8 cellular contexts compared by ENCODE assay signal in the genomic region with DNA sequence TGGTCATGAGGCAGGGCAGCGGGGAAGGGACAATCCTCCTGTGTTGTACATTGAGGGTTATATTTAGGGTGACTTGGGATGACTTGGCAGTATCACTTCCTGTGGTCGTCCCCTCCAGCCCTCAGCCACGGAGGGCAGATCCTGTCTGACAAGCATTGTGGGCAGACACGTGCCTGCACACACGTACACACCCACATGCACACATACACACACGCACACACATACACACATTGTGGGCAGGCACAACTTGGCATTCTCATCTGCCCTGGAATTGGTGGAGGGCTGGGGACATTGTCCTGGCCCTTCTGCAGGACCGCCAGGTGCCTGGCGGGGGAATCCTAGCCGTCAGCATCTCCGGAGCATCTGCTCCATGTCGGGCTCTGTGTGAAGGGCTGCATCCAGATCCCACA. TPM values are rescaled to one million over a fixed set of nuclear protein-coding genes. Genes with fewer than 3 reads are reported as not detected.
DNase-seq lines count a peak whose midpoint lies in the region; ATAC-seq, FAIRE-seq and TF ChIP-seq lines count a peak whose summit lies in the region.

No MANE protein-coding gene starts in this region.

- TF ChIP-seq EP300 in A549 (IDR thresholded peaks at IDR 0.05) = no peak

- in situ Hi-C loops in IMR-90 (cut with MboI; ENCODE audit: low sequenced_read_pairs) = loop anchor here (10.0 kb wide), 1 partner anchor 256 kb away; no protein-coding TSS in a partner anchor

- peak overlapping the region; percentile 71; the same call in 1 of the 2 replicates for H3K14ac ChIP-seq in IMR-90 (replicated peaks; ENCODE audit: low read depth, low read length)
- H3K14ac ChIP-seq in mesenchymal stem cell (ENCODE audit: low read length in 2 of 2) = peak overlapping the region in 1 of 2 experiments; percentile 68

- H2AFZ ChIP-seq in IMR-90 (replicated peaks; ENCODE audit: low read length, poor library complexity) (peak overlapping the region; percentile 15), mesenchymal stem cell (ENCODE audit: low read depth, low read length) (no peak overlapping the region), GM23338 (no peak overlapping the region)

- ATAC-seq in A549 (no peak), IMR-90 (ENCODE audit: low read depth) (no peak), HG03139 (IDR thresholded peaks at IDR 0.05; ENCODE audit: unreplicated experiment) (no peak), GM23338 (no peak)

- H3K18ac ChIP-seq in IMR-90 (ENCODE audit: low read depth, low read length) (no peak overlapping the region), mesenchymal stem cell (ENCODE audit: low read depth in 1 of 2, low read length in 2 of 2) (no peak overlapping the region)

- no peak overlapping the region for H3K4me3 Mint-ChIP-seq in activated T-helper 2 cell treated with anti-CD3 and anti-CD28 coated beads, Interferon-gamma antibody, Interleukin-2, Interleukin-4, amounts not matched to agents 10 μg/mL and 5 μg/mL and 100 μg/mL, durations not matched to agents 14 hours and 24 hours and 36 hours (ENCODE audit: low read depth)
- no peak overlapping the region for H3K4me3 Mint-ChIP-seq in GM23338

- no peak for DNase-seq in A549 (ENCODE audit: low read depth in 1 of 2, low spot score in 1 of 2)
- DNase-seq in IMR-90 = no peak
- no peak for DNase-seq in activated T-helper 2 cell treated with anti-CD3 and anti-CD28 coated beads, Interferon-gamma antibody, Interleukin-2, Interleukin-4, amounts not matched to agents 10 μg/mL and 5 μg/mL and 100 μg/mL, durations not matched to agents 14 hours and 24 hours and 36 hours (ENCODE audit: low spot score)
- no peak for DNase-seq in mesenchymal stem cell
- no peak for DNase-seq in NCI-H2171 (lab: John Stamatoyannopoulos, UW)
- no peak for DNase-seq in amniotic stem cell (lab: John Stamatoyannopoulos, UW)
- DNase-seq in GM23338 (ENCODE audit: low spot score) = no peak

- no TSS peak for BruUV-seq in IMR-90 (replicated peaks; lab: Mats Ljungman, UMichigan)

- TF ChIP-seq POLR2A in A549 (IDR thresholded peaks at IDR 0.05; ENCODE audit: low read length) = no peak
- TF ChIP-seq POLR2A in IMR-90 (IDR thresholded peaks at IDR 0.05; ENCODE audit: low read depth, low read length) = no peak

- H3K27ac Mint-ChIP-seq in activated T-helper 2 cell treated with anti-CD3 and anti-CD28 coated beads, Interferon-gamma antibody, Interleukin-2, Interleukin-4, amounts not matched to agents 10 μg/mL and 5 μg/mL and 100 μg/mL, durations not matched to agents 14 hours and 24 hours and 36 hours = peak overlapping the region; percentile 46
- no peak overlapping the region for H3K27ac Mint-ChIP-seq in GM23338

- H3K9me3 ChIP-seq in A549 (no peaks in the 10 kb centered on the region), IMR-90 (ENCODE audit: control insufficient read depth, insufficient read depth, low read length) (no peaks in the 10 kb centered on the region), mesenchymal stem cell (ENCODE audit: control insufficient read depth, low read length) (no peaks in the 10 kb centered on the region)

- H3K27me3 ChIP-seq in IMR-90 (ENCODE audit: control insufficient read depth, insufficient read depth, low read length) (no peaks in the 10 kb centered on the region), mesenchymal stem cell (ENCODE audit: control insufficient read depth in 1 of 2, insufficient read depth in 1 of 2, low read length in 2 of 2) (peaks cover 0 to 19% of the 10 kb centered on the region in 2 experiments), GM23338 (ENCODE audit: insufficient read depth) (no peaks in the 10 kb centered on the region)

- no peaks in the 10 kb centered on the region for H3K79me2 ChIP-seq in GM23338 (replicated peaks; ENCODE audit: insufficient read depth)

- intact Hi-C loops in IMR-90 (cut with micrococcal nuclease) = loop anchor here (10.0 kb wide), 1 partner anchor 326 kb away; no protein-coding TSS in a partner anchor
- intact Hi-C loops in activated T-helper 2 cell treated with anti-CD3 and anti-CD28 coated beads, Interferon-gamma antibody, Interleukin-2, Interleukin-4, amounts not matched to agents 10 μg/mL and 5 μg/mL and 100 μg/mL, durations not matched to agents 14 hours and 24 hours and 36 hours (cut with micrococcal nuclease) = no loop called here

- H2BK5ac ChIP-seq in IMR-90 (ENCODE audit: low read depth, low read length, poor library complexity, severe bottlenecking) (no peak overlapping the region), mesenchymal stem cell (ENCODE audit: low read depth, low read length, poor library complexity, severe bottlenecking) (no peak overlapping the region)

- dilution Hi-C loops in IMR-90 (cut with HindIII; ENCODE audit: low sequenced_read_pairs, unreplicated experiment) = no loop called here

- H3K23ac ChIP-seq in IMR-90 (ENCODE audit: low read depth, low read length) (no peak overlapping the region), mesenchymal stem cell (ENCODE audit: low read length in 2 of 2) (no peak overlapping the region)

- 96% methylated on average over 11 of the region's 11 CpGs for WGBS in A549 (ENCODE audit: missing lambda C conversion rate)
- no CpG with 5 or more reads among the region's 11 CpGs for WGBS in IMR-90 (ENCODE audit: extremely low coverage in 2 of 2, insufficient read length in 1 of 2), 2 experiments
- WGBS in mesenchymal stem cell = 83% methylated on average over 10 of the region's 11 CpGs

- H3F3A ChIP-seq in GM23338 (replicated peaks; ENCODE audit: low read depth) = no peaks in the 10 kb centered on the region

- H3K4ac ChIP-seq in IMR-90 (ENCODE audit: low read depth, low read length) (no peak overlapping the region), mesenchymal stem cell (ENCODE audit: low read depth in 1 of 2, low read length in 2 of 2) (no peak overlapping the region)

- no peaks in the 10 kb centered on the region for H3K9me3 Mint-ChIP-seq in activated T-helper 2 cell treated with anti-CD3 and anti-CD28 coated beads, Interferon-gamma antibody, Interleukin-2, Interleukin-4, amounts not matched to agents 10 μg/mL and 5 μg/mL and 100 μg/mL, durations not matched to agents 14 hours and 24 hours and 36 hours
- peaks cover 9% of the 10 kb centered on the region; the same call in 2 of the 3 replicates for H3K9me3 Mint-ChIP-seq in GM23338

- H3K4me2 ChIP-seq in A549 (no peak overlapping the region), IMR-90 (ENCODE audit: low read depth, low read length) (no peak overlapping the region), mesenchymal stem cell (ENCODE audit: low read length, poor library complexity, severe bottlenecking) (no peak overlapping the region), GM23338 (no peak overlapping the region)

- POLR2A ChIA-PET in A549 (lab: Yijun Ruan, JAX) (no interaction called here), IMR-90 (lab: Charles Lee; ENCODE audit: unreplicated experiment) (no interaction called here)

- H4K8ac ChIP-seq in IMR-90 (ENCODE audit: low read depth in 2 of 2, low read length in 2 of 2) = 0 out of 4 replicates have a peak overlapping the region, but pooled peaks of 1 of the 2 experiments have one; percentile 46
- H4K8ac ChIP-seq in mesenchymal stem cell (ENCODE audit: low read length) = no peak overlapping the region

- TF ChIP-seq RAD21 in A549 (conservative IDR thresholded peaks at IDR 0.05 in 1 of 2, IDR thresholded peaks at IDR 0.05 in 1 of 2) (no peak), IMR-90 (IDR thresholded peaks at IDR 0.05; ENCODE audit: low read length) (no peak)

- no peak overlapping the region for H2BK120ac ChIP-seq in IMR-90 (ENCODE audit: low read depth, low read length)
- H2BK120ac ChIP-seq in mesenchymal stem cell (ENCODE audit: low read depth, low read length) = no peak overlapping the region

- no peak overlapping the region for H2BK15ac ChIP-seq in IMR-90 (ENCODE audit: low read depth, low read length)
- H2BK15ac ChIP-seq in mesenchymal stem cell (ENCODE audit: low read depth, poor library complexity, severe bottlenecking) = no peak overlapping the region

- H2AK9ac ChIP-seq in IMR-90 (replicated peaks; ENCODE audit: low read depth, low read length, poor library complexity) = peak overlapping the region; percentile 37

- H4K20me1 ChIP-seq in IMR-90 (ENCODE audit: insufficient read depth, low read length) (peaks cover 10% of the 10 kb centered on the region; the same call in 1 of the 2 replicates), GM23338 (replicated peaks; ENCODE audit: insufficient read depth) (no peaks in the 10 kb centered on the region)

- CTCF ChIA-PET in A549 (lab: Yijun Ruan, JAX) (interaction anchor here (1.2 kb wide), 1 partner anchor 9 kb away, joined by 3 read pairs; no protein-coding TSS in a partner anchor), IMR-90 (lab: Yijun Ruan, JAX) (no interaction called here)

- H3K9ac ChIP-seq in IMR-90 (ENCODE audit: low read depth, low read length) (no peak overlapping the region), mesenchymal stem cell (ENCODE audit: low read length) (no peak overlapping the region)

- H2BK12ac ChIP-seq in mesenchymal stem cell (ENCODE audit: low read length in 2 of 2) = peak overlapping the region in 1 of 2 experiments; percentile 24

- peaks cover 14% of the 10 kb centered on the region for H3K9me1 ChIP-seq in IMR-90 (ENCODE audit: insufficient read depth, low read length)

- H3K36me3 ChIP-seq in IMR-90 (ENCODE audit: control insufficient read depth, insufficient read depth, low read length) = peaks cover 3% of the 10 kb centered on the region; the same call in 1 of the 2 replicates
- H3K36me3 ChIP-seq in mesenchymal stem cell (ENCODE audit: control insufficient read depth in 1 of 2, insufficient read depth in 2 of 2, low read depth in 1 of 2, low read length in 2 of 2) = peaks cover 4 to 18% of the 10 kb centered on the region in 2 experiments
- H3K36me3 ChIP-seq in GM23338 (ENCODE audit: insufficient read depth) = no peaks in the 10 kb centered on the region

- TF ChIP-seq CTCF in A549 (IDR thresholded peaks at IDR 0.05) (no peak), IMR-90 (conservative IDR thresholded peaks at IDR 0.05; ENCODE audit: low read depth, low read length) (no peak), GM23338 (conservative IDR thresholded peaks at IDR 0.05; ENCODE audit: low read depth in 2 of 2) (no peak)

- H3K27ac ChIP-seq in A549 (peak overlapping the region; percentile 93 to 95; a peak in 5 of 6 replicates), IMR-90 (ENCODE audit: insufficient read depth, low read length) (no peak overlapping the region), mesenchymal stem cell (ENCODE audit: low read length, poor library complexity, severe bottlenecking) (no peak overlapping the region), GM23338 (ENCODE audit: low read depth) (no peak overlapping the region)

- peaks cover 50% of the 10 kb centered on the region for H3K36me3 Mint-ChIP-seq in activated T-helper 2 cell treated with anti-CD3 and anti-CD28 coated beads, Interferon-gamma antibody, Interleukin-2, Interleukin-4, amounts not matched to agents 10 μg/mL and 5 μg/mL and 100 μg/mL, durations not matched to agents 14 hours and 24 hours and 36 hours (ENCODE audit: low read depth)
- H3K36me3 Mint-ChIP-seq in GM23338 (ENCODE audit: low read depth) = peaks cover 14% of the 10 kb centered on the region

- H3K9me2 ChIP-seq in GM23338 (ENCODE audit: insufficient read depth) = no peaks in the 10 kb centered on the region

- no peak overlapping the region for H2BK20ac ChIP-seq in IMR-90 (ENCODE audit: low read depth, low read length)

- no peak overlapping the region for H4K5ac ChIP-seq in IMR-90 (ENCODE audit: low read depth, low read length)

- H3K4me1 Mint-ChIP-seq in activated T-helper 2 cell treated with anti-CD3 and anti-CD28 coated beads, Interferon-gamma antibody, Interleukin-2, Interleukin-4, amounts not matched to agents 10 μg/mL and 5 μg/mL and 100 μg/mL, durations not matched to agents 14 hours and 24 hours and 36 hours (ENCODE audit: low read depth) = peaks cover 33% of the 10 kb centered on the region
- peaks cover 10% of the 10 kb centered on the region for H3K4me1 Mint-ChIP-seq in GM23338

- no peak for FAIRE-seq in A549 (lab: Jason Lieb, UNC)

- H3K79me1 ChIP-seq in IMR-90 (ENCODE audit: low read depth in 1 of 2, low read length in 2 of 2) (peaks cover 0 to 12% of the 10 kb centered on the region in 2 experiments; a peak in 2 of 4 replicates), mesenchymal stem cell (replicated peaks; ENCODE audit: low read length, poor library complexity, severe bottlenecking) (peaks cover 14% of the 10 kb centered on the region)

- no peaks in the 10 kb centered on the region for H3K27me3 Mint-ChIP-seq in activated T-helper 2 cell treated with anti-CD3 and anti-CD28 coated beads, Interferon-gamma antibody, Interleukin-2, Interleukin-4, amounts not matched to agents 10 μg/mL and 5 μg/mL and 100 μg/mL, durations not matched to agents 14 hours and 24 hours and 36 hours (ENCODE audit: low read depth)
- peaks cover 10% of the 10 kb centered on the region for H3K27me3 Mint-ChIP-seq in GM23338 (ENCODE audit: insufficient read depth, low read depth, poor library complexity)

- H3K56ac ChIP-seq in IMR-90 (ENCODE audit: extremely low read depth, insufficient read depth, low read length) = no peak overlapping the region

- H3K4me3 ChIP-seq in A549 (no peak overlapping the region), IMR-90 (ENCODE audit: insufficient read depth, low read depth, low read length) (no peak overlapping the region), mesenchymal stem cell (ENCODE audit: insufficient read depth in 1 of 2, low read depth in 1 of 2, low read length in 2 of 2) (no peak overlapping the region), GM23338 (no peak overlapping the region)

- H2AK5ac ChIP-seq in IMR-90 (ENCODE audit: low read depth, low read length) (peak overlapping the region; percentile 82), mesenchymal stem cell (ENCODE audit: low read length, severe bottlenecking) (peak overlapping the region; percentile 37)

- H3K4me1 ChIP-seq in A549 (peaks cover 62% of the 10 kb centered on the region), IMR-90 (ENCODE audit: control insufficient read depth, insufficient read depth, low read length) (peaks cover 16% of the 10 kb centered on the region), mesenchymal stem cell (ENCODE audit: control insufficient read depth, insufficient read depth, low read depth, low read length) (peaks cover 27% of the 10 kb centered on the region), GM23338 (ENCODE audit: insufficient read depth) (no peaks in the 10 kb centered on the region)

- H4K91ac ChIP-seq in IMR-90 (ENCODE audit: insufficient read depth, low read depth, low read length) = no peak overlapping the region
- peak overlapping the region; percentile 20 for H4K91ac ChIP-seq in mesenchymal stem cell (ENCODE audit: low read length)

RNA-seq across cellular contexts. Expression of a gene that starts 47.6 kb away (rescaled TPM):
- polyA plus RNA-seq in A549 (2011; rRNA removed) (198 and 265 TPM in 2 replicates), A549 (2017; fragmentation: RNase III; extraction: RNeasy Plus Mini Kit Qiagen cat#74134 plus additional on column Dnase treatment) (56.3 to 89.5 TPM (median 57.8 TPM) in 3 replicates), IMR-90 (2012; rRNA removed) (103 and 117 TPM in 2 replicates), GM23338 (2016; fragmentation: Nextera tagmentation; extraction: Ambion mirVana) (23.3 and 24.2 TPM in 2 replicates)
- 147 and 159 TPM in 2 replicates for polyA plus RNA-seq in A549 (2012; cell fraction: cytosol; rRNA removed)
- polyA plus RNA-seq in A549 (2012; cell fraction: nucleus; rRNA removed) = 84.5 and 165 TPM in 2 replicates
- polyA minus RNA-seq in A549 (2011; rRNA and poly(A)+ RNA removed) = 110 and 113 TPM in 2 replicates
- total RNA-seq in IMR-90 (2012; rRNA removed) = 204 and 251 TPM in 2 replicates
- 55.7 and 87.1 TPM in 2 replicates for polyA plus RNA-seq in IMR-90 (2012; cell fraction: cytosol; rRNA removed)
- polyA plus RNA-seq in IMR-90 (2012; cell fraction: nucleus; rRNA removed; ENCODE audit: low replicate concordance) = 43.7 and 137 TPM in 2 replicates
- 161 and 164 TPM in 2 replicates for total RNA-seq in activated T-helper 2 cell treated with anti-CD3 and anti-CD28 coated beads, Interferon-gamma antibody, Interleukin-2, Interleukin-4, amounts not matched to agents 10 μg/mL and 5 μg/mL and 100 μg/mL, durations not matched to agents 14 hours and 24 hours and 36 hours
- polyA plus RNA-seq in mesenchymal stem cell (2013, experiment 1 of 2) = 32.1 TPM
- polyA plus RNA-seq in mesenchymal stem cell (2013, experiment 2 of 2) = 33.0 TPM
- total RNA-seq in GM23338 (2014; rRNA removed; shearing (Covaris generic)) = 70.3 and 85.5 TPM in 2 replicates

Comparison
In these comparisons a context has a peak if more than half of its experiments do, and no peak if none do; other contexts are left out.
1. H3K27ac ChIP-seq: peak in A549 (2 of 2); none in IMR-90 (single experiment), mesenchymal stem cell (single experiment) and GM23338 (single experiment).